8 cellular contexts compared by ENCODE assay signal in genomic region chr2:64228126-64228678, GRCh38.
A peak's percentile ranks its signal among the peaks of the same experiment; 100 is the strongest.
DNase-seq lines count a peak whose midpoint lies in the region; ATAC-seq and TF ChIP-seq lines count a peak whose summit lies in the region.

No MANE protein-coding gene starts in this region.

- no peak for TF ChIP-seq EP300 in transverse colon (IDR thresholded peaks at IDR 0.05; ENCODE audit: low read depth)

- H3K9me3 ChIP-seq in KOPT-K1 (ENCODE audit: insufficient read depth, low read length, poor library complexity, severe bottlenecking), result no peaks in the 10 kb centered on the region
- no peaks in the 10 kb centered on the region for H3K9me3 ChIP-seq in RWPE2 (ENCODE audit: severe bottlenecking)
- H3K9me3 ChIP-seq in neutrophil, result no peaks in the 10 kb centered on the region
- H3K9me3 ChIP-seq in transverse colon, result no peaks in the 10 kb centered on the region

- in situ Hi-C loops in transverse colon (cut with MboI; ENCODE audit: low pct_ligation_motif_present in 1 of 4, low pct_unique_long_range_greater_than_20kb in 1 of 4, low sequenced_read_pairs in 3 of 4), result no loop called here

- H3K36me3 ChIP-seq in KOPT-K1 (ENCODE audit: insufficient read depth, low read length), result no peaks in the 10 kb centered on the region
- H3K36me3 ChIP-seq in RWPE2 (ENCODE audit: low read depth), result no peaks in the 10 kb centered on the region
- no peaks in the 10 kb centered on the region for H3K36me3 ChIP-seq in neutrophil
- H3K36me3 ChIP-seq in transverse colon, result no peaks in the 10 kb centered on the region

- TF ChIP-seq POLR2A in transverse colon (IDR thresholded peaks at IDR 0.05), result peak; percentile 48

- no peaks in the 10 kb centered on the region for H3K27me3 ChIP-seq in RWPE2 (ENCODE audit: insufficient read depth, poor library complexity, severe bottlenecking)
- H3K27me3 ChIP-seq in neutrophil, result no peaks in the 10 kb centered on the region
- no peaks in the 10 kb centered on the region for H3K27me3 ChIP-seq in transverse colon

- H3K27ac ChIP-seq in KOPT-K1 (ENCODE audit: low read depth, low read length, poor library complexity, severe bottlenecking) (peak overlapping the region; percentile 24), RWPE2 (ENCODE audit: poor library complexity, severe bottlenecking) (no peak overlapping the region), neutrophil (peak overlapping the region; percentile 91), transverse colon (peak overlapping the region; percentile 73 to 86 (median 76))

- DNase-seq in EH (ENCODE audit: low read depth) (peak; percentile 63), RWPE2 (ENCODE audit: low spot score) (no peak), globus pallidus (ENCODE audit: low spot score) (peak; percentile 96), transverse colon (peak; percentile 85)
- DNase-seq in activated naive CD4-positive, alpha-beta T cell treated with anti-CD3 and anti-CD28 coated beads, Interleukin-2, amount 50 U/mL, for 16 hours, result peak; percentile 70

- intact Hi-C loops in transverse colon (cut with DNase I; ENCODE audit: low total_unique reads), result no loop called here

- ATAC-seq in GM21825 (IDR thresholded peaks at IDR 0.05; ENCODE audit: unreplicated experiment) (peak; percentile 97), RWPE2 (ENCODE audit: low read depth) (peak; percentile 76)

- 0 to 1% methylated on average over 1 to 25 of the region's 26 CpGs for WGBS in transverse colon (ENCODE audit: low coverage in 1 of 2), 2 donors

- TF ChIP-seq CTCF in RWPE2 (IDR thresholded peaks at IDR 0.05; ENCODE audit: poor library complexity, severe bottlenecking), result no peak
- peak; percentile 72 for TF ChIP-seq CTCF in neutrophil (IDR thresholded peaks at IDR 0.05)
- peak in 1 of 5 experiments; percentile 7 for TF ChIP-seq CTCF in transverse colon (IDR thresholded peaks at IDR 0.05)

- H3K4me3 ChIP-seq in RWPE2 (ENCODE audit: severe bottlenecking) (peak overlapping the region; percentile 9), neutrophil (ENCODE audit: low read depth in 1 of 2, low read length in 1 of 2) (peak overlapping the region; percentile 66 to 70), transverse colon (peak overlapping the region in 3 of 4 donors; percentile 37 to 60 (median 48))

- no peaks in the 10 kb centered on the region for H3K4me1 ChIP-seq in RWPE2 (ENCODE audit: insufficient read depth, poor library complexity, severe bottlenecking)
- peaks cover 63 to 65% of the 10 kb centered on the region in 2 experiments for H3K4me1 ChIP-seq in neutrophil (ENCODE audit: control insufficient read depth in 1 of 2, insufficient read depth in 1 of 2, low read depth in 1 of 2, low read length in 1 of 2)
- peaks cover 0 to 26% (median 8%) of the 10 kb centered on the region in 4 donors for H3K4me1 ChIP-seq in transverse colon

Comparison
In these comparisons a context has a peak if more than half of its experiments do, and no peak if none do; other contexts are left out.
1. H3K4me3 ChIP-seq: peak in every context shown above with its lines; median percentile 68 in neutrophil; 48 in transverse colon; 9 in RWPE2.